Comparison of ENCODE assay signal across 24 cellular contexts in genomic region chr13:91184244-91184926, GRCh38.
DNase-seq lines count a peak whose midpoint lies in the region; ATAC-seq, FAIRE-seq and TF ChIP-seq lines count a peak whose summit lies in the region.
"Had no signal": no experiment of that assay in that cellular context is flagged by ENCODE, and none has a peak within 500 bp of the region (broad histone marks: within the 10 kb centered on the region; RNA-seq: fewer than 3 reads in every experiment).

No MANE protein-coding gene starts in this region.

- no peak overlapping the region for H3K4me2 ChIP-seq in SK-N-SH

- FAIRE-seq in urothelium cell line (lab: Jason Lieb, UNC): no peak

- H3K4me1 ChIP-seq in SK-N-SH (ENCODE audit: control insufficient read depth in 1 of 2, insufficient read depth in 2 of 2, low read depth in 1 of 2, low read length in 1 of 2): peaks cover 0 to 12% of the 10 kb centered on the region in 2 experiments; a peak in 2 of 4 replicates
- H3K4me1 ChIP-seq in left lung: no peaks in the 10 kb centered on the region
- H3K4me1 ChIP-seq: esophagus squamous epithelium, HAP-1, right atrium auricular region, tibial nerve had no signal

- intact Hi-C loops in left lung (cut with DNase I): no loop called here

- H4K20me1 ChIP-seq in SK-N-SH (ENCODE audit: insufficient read depth): no peaks in the 10 kb centered on the region

- H2AFZ ChIP-seq in SK-N-SH (ENCODE audit: low read depth): no peak overlapping the region

- TF ChIP-seq EP300 in SK-N-SH (IDR thresholded peaks at IDR 0.05; ENCODE audit: borderline replicate concordance in 1 of 2, low read depth in 1 of 2, low read length in 1 of 2): peak in 1 of 2 experiments; percentile 91; a peak in 2 of 4 replicates

- H3F3A ChIP-seq in SK-N-SH (replicated peaks; ENCODE audit: insufficient read depth): peaks cover 3% of the 10 kb centered on the region

- WGBS in SK-N-SH (ENCODE audit: low lambda C conversion rate): 12% methylated on average over 6 of the region's 6 CpGs

- peak; percentile 13 for DNase-seq in NCI-H146 treated with DMSO at 0.1 percent for 48 hours (lab: John Stamatoyannopoulos, UW; ENCODE audit: unreplicated experiment)
- no peak for DNase-seq in NCI-H146 (lab: John Stamatoyannopoulos, UW)
- DNase-seq in SK-N-SH: no peak
- DNase-seq in left lung: no peak
- DNase-seq in urothelium cell line (ENCODE audit: low spot score): peak; percentile 8
- DNase-seq in NK-92 treated with Interleukin-12 subunit alpha and Interleukin-12 subunit beta, amount 100 ng/mL, for 24 hours (lab: John Stamatoyannopoulos, UW): no peak
- DNase-seq in NCI-H446 treated with DMSO at 0.1 percent for 48 hours (lab: John Stamatoyannopoulos, UW): no peak
- DNase-seq: 8988T; activated CD4-positive, alpha-beta memory T cell treated with anti-CD3 and anti-CD28 coated beads, Interleukin-2, amount 10 ng/mL, durations not matched to agents 7 days and 5 days; activated gamma-delta T cell treated with Interleukin-2 at 50 U/mL for 16 hours; activated T-cell treated with anti-CD3 and anti-CD28 coated beads for 4 hours; cortex of kidney; endodermal cell; esophagus squamous epithelium; kidney; NCI-H187; occipital lobe; stimulated activated CD4-positive, alpha-beta T cell treated with anti-CD3 and anti-CD28 coated beads, Interleukin-12 subunit alpha, Interleukin-12 subunit beta, amount 100 ng/mL, for 4 hours; stimulated activated naive CD8-positive, alpha-beta T cell treated with anti-CD3 and anti-CD28 coated beads, Interleukin-15, amount 100 ng/mL, for 72 hours had no signal

- no peaks in the 10 kb centered on the region for H3K79me2 ChIP-seq in SK-N-SH (ENCODE audit: insufficient read depth)

- POLR2A ChIA-PET in SK-N-SH (lab: Yijun Ruan, JAX): no interaction called here

- CTCF ChIA-PET in SK-N-SH (lab: Yijun Ruan, JAX): interaction anchor here (1.0 to 5.6 kb wide), 31 partner anchors 9 to 1413 kb away, joined by 3 to 79 read pairs (median 5); no protein-coding TSS in a partner anchor

- H3K9ac ChIP-seq in SK-N-SH: no peak overlapping the region

- H3K27ac ChIP-seq in SK-N-SH (ENCODE audit: low read depth in 2 of 2, low read length in 1 of 2) (peak overlapping the region in 1 of 2 experiments; percentile 67; a peak in 2 of 4 replicates), left lung (no peak overlapping the region)
- H3K27ac ChIP-seq: esophagus squamous epithelium, right atrium auricular region, tibial nerve had no signal

- H3K9me2 ChIP-seq in SK-N-SH: no peaks in the 10 kb centered on the region

- H3K9me3 ChIP-seq in SK-N-SH (no peaks in the 10 kb centered on the region), left lung (no peaks in the 10 kb centered on the region)
- H3K9me3 ChIP-seq: esophagus squamous epithelium, HAP-1, right atrium auricular region, tibial nerve had no signal

- no peaks in the 10 kb centered on the region for H3K27me3 ChIP-seq in SK-N-SH (ENCODE audit: insufficient read depth)
- no peaks in the 10 kb centered on the region for H3K27me3 ChIP-seq in left lung
- H3K27me3 ChIP-seq: right atrium auricular region, tibial nerve had no signal

- H3K4me3 ChIP-seq in SK-N-SH (ENCODE audit: low read depth in 2 of 2, low read length in 1 of 2) (no peak overlapping the region), left lung (no peak overlapping the region)
- H3K4me3 ChIP-seq: esophagus squamous epithelium, HAP-1, right atrium auricular region, tibial nerve had no signal

- no peak for TF ChIP-seq RAD21 in SK-N-SH (IDR thresholded peaks at IDR 0.05; ENCODE audit: low read length)

- TF ChIP-seq CTCF in SK-N-SH (IDR thresholded peaks at IDR 0.05): no peak
- no peak for TF ChIP-seq CTCF in left lung (IDR thresholded peaks at IDR 0.05)

- H3K36me3 ChIP-seq in SK-N-SH (replicated peaks in 1 of 2; ENCODE audit: control insufficient read depth in 1 of 2, insufficient read depth in 2 of 2, low read length in 1 of 2): no peaks in the 10 kb centered on the region
- H3K36me3 ChIP-seq in left lung: no peaks in the 10 kb centered on the region
- H3K36me3 ChIP-seq: esophagus squamous epithelium, HAP-1, right atrium auricular region, tibial nerve had no signal

- ATAC-seq in left lung: peak; percentile 58
- ATAC-seq in GM18511 (IDR thresholded peaks at IDR 0.05; ENCODE audit: unreplicated experiment): no peak
- ATAC-seq: activated CD4-positive, CD25-positive, alpha-beta regulatory T cell treated with anti-CD3 and anti-CD28 coated beads, Interleukin-2, amount 50 U/mL, for 24 hours; stimulated activated naive CD8-positive, alpha-beta T cell treated with anti-CD3 and anti-CD28 coated beads, Interleukin-15, amount 100 ng/mL, for 72 hours had no signal

TF ChIP-seq in SK-N-SH, 30 proteins besides CTCF, POLR2A, EP300 and RAD21:
- TF ChIP-seq FOXM1 (IDR thresholded peaks at IDR 0.05; ENCODE audit: low read depth) (peak; percentile 63), RCOR1 (IDR thresholded peaks at IDR 0.05; ENCODE audit: low read length) (no peak), JUND (IDR thresholded peaks at IDR 0.05) (peak; percentile 76), TEAD4 (IDR thresholded peaks at IDR 0.05; ENCODE audit: borderline replicate concordance, insufficient read depth) (peak; percentile 91), MEF2A (IDR thresholded peaks at IDR 0.05; ENCODE audit: borderline replicate concordance, low read depth) (no peak), RXRA (IDR thresholded peaks at IDR 0.05; ENCODE audit: borderline replicate concordance, low read depth) (peak; percentile 58; the same call in 1 of the 2 replicates), MXI1 (IDR thresholded peaks at IDR 0.05; ENCODE audit: low read depth, low read length) (no peak), MAX (IDR thresholded peaks at IDR 0.05; ENCODE audit: low read depth) (0 out of 2 replicates have a peak, but pooled peaks have one; percentile 26), POLR2AphosphoS5 (IDR thresholded peaks at IDR 0.05; ENCODE audit: low read depth, low read length) (peak; percentile 50; the same call in 1 of the 2 replicates), NFIC (IDR thresholded peaks at IDR 0.05; ENCODE audit: borderline replicate concordance) (peak; percentile 92), TCF12 (IDR thresholded peaks at IDR 0.05) (peak; percentile 83), FOSL2 (IDR thresholded peaks at IDR 0.05; ENCODE audit: borderline replicate concordance, low read depth) (peak; percentile 61; the same call in 1 of the 2 replicates), PBX3 (IDR thresholded peaks at IDR 0.05) (peak; percentile 73)

Comparison
In these comparisons a context has a peak if more than half of its experiments do, and no peak if none do; other contexts are left out.
1. DNase-seq: peak in NCI-H146 treated with DMSO at 0.1 percent for 48 hours (single experiment) and urothelium cell line (single experiment); none in NCI-H146 (single experiment), SK-N-SH (single experiment), left lung (0 of 2), NK-92 treated with Interleukin-12 subunit alpha and Interleukin-12 subunit beta, amount 100 ng/mL, for 24 hours (single experiment) and NCI-H446 treated with DMSO at 0.1 percent for 48 hours (single experiment).